Comparison of ENCODE assay signal across 17 cellular contexts in genomic region chr9:98182889-98183599, GRCh38. TPM values are rescaled to one million over a fixed set of nuclear protein-coding genes. Genes with fewer than 3 reads are reported as not detected.
DNase-seq lines count a peak whose midpoint lies in the region; ATAC-seq and TF ChIP-seq lines count a peak whose summit lies in the region.
"Had no signal": no experiment of that assay in that cellular context is flagged by ENCODE, and none has a peak within 500 bp of the region (broad histone marks: within the 10 kb centered on the region; RNA-seq: fewer than 3 reads in every experiment).

No MANE protein-coding gene starts in this region.

- TF ChIP-seq POLR2A in right lobe of liver (IDR thresholded peaks at IDR 0.05) (no peak), spleen (IDR thresholded peaks at IDR 0.05) (no peak)

- H3K9ac ChIP-seq in duodenal mucosa (ENCODE audit: low read depth in 1 of 2, low read length in 2 of 2) (peak overlapping the region in 1 of 2 donors; percentile 14), GM23248 (no peak overlapping the region)

- ATAC-seq in right lobe of liver = peak; percentile 39 to 87 (median 72)
- ATAC-seq in GM18870 (IDR thresholded peaks at IDR 0.05; ENCODE audit: unreplicated experiment) = no peak

- H3K27me3 ChIP-seq in duodenal mucosa (ENCODE audit: control insufficient read depth in 1 of 2, insufficient read depth in 2 of 2, low read length in 2 of 2) (no peaks in the 10 kb centered on the region), right lobe of liver (no peaks in the 10 kb centered on the region), spleen (replicated peaks in 1 of 7) (no peaks in the 10 kb centered on the region), GM23248 (replicated peaks; ENCODE audit: insufficient read depth) (no peaks in the 10 kb centered on the region)

- H3K36me3 ChIP-seq in duodenal mucosa (ENCODE audit: control insufficient read depth in 1 of 2, insufficient read depth in 2 of 2, low read length in 2 of 2) (peaks cover 0 to 8% of the 10 kb centered on the region in 2 donors), right lobe of liver (no peaks in the 10 kb centered on the region), spleen (no peaks in the 10 kb centered on the region), GM23248 (ENCODE audit: low read depth) (no peaks in the 10 kb centered on the region)

- TF ChIP-seq CTCF in right lobe of liver (IDR thresholded peaks at IDR 0.05) (no peak), spleen (IDR thresholded peaks at IDR 0.05 in 8 of 11, conservative IDR thresholded peaks at IDR 0.05 in 3 of 11) (no peak)

- no peaks in the 10 kb centered on the region for H3K79me2 ChIP-seq in GM23248 (ENCODE audit: insufficient read depth)

- no peaks in the 10 kb centered on the region for H3K9me3 ChIP-seq in duodenal mucosa (ENCODE audit: control insufficient read depth in 1 of 2, low read length in 2 of 2)
- H3K9me3 ChIP-seq in right lobe of liver = no peaks in the 10 kb centered on the region
- H3K9me3 ChIP-seq in spleen = no peaks in the 10 kb centered on the region
- no peaks in the 10 kb centered on the region for H3K9me3 ChIP-seq in GM23248 (ENCODE audit: low read depth)

- no peaks in the 10 kb centered on the region for H3F3A ChIP-seq in GM23248 (ENCODE audit: insufficient read depth)

- H3K4me1 ChIP-seq in duodenal mucosa (ENCODE audit: control insufficient read depth in 1 of 2, insufficient read depth in 2 of 2, low read length in 2 of 2) = peaks cover 53 to 57% of the 10 kb centered on the region in 2 donors
- peaks cover 0 to 13% (median 3%) of the 10 kb centered on the region in 4 donors for H3K4me1 ChIP-seq in right lobe of liver
- peaks cover 0 to 67% (median 22%) of the 10 kb centered on the region in 6 donors for H3K4me1 ChIP-seq in spleen
- no peaks in the 10 kb centered on the region for H3K4me1 ChIP-seq in GM23248 (ENCODE audit: insufficient read depth)

- DNase-seq in OCI-M1 (lab: John Stamatoyannopoulos, UW) (peak; percentile 77), right lobe of liver (peak in 1 of 3 donors; percentile 41), spleen (peak; percentile 38), islet precursor cell (no peak), GM23248 (no peak)
- DNase-seq: C1 segment of cervical spinal cord; DMS79; H7; HFFc6; NCI-H1105; NCI-H1694; NCI-H2081 treated with DMSO at 0.1 percent for 48 hours; NK-92 treated with Interleukin-12 subunit alpha and Interleukin-12 subunit beta, amount 100 ng/mL, for 24 hours; Right ventricle myocardium superior had no signal

- in situ Hi-C loops in GM23248 (cut with MboI) = no loop called here

- H3K4me2 ChIP-seq in GM23248 (ENCODE audit: unreplicated experiment) = no peak overlapping the region

- H3K4me3 ChIP-seq in duodenal mucosa (ENCODE audit: low read depth in 1 of 2, low read length in 2 of 2) (no peak overlapping the region), right lobe of liver (no peak overlapping the region), spleen (no peak overlapping the region), GM23248 (no peak overlapping the region)
- H3K4me3 ChIP-seq: SK-N-MC had no signal

- no peak overlapping the region for H2AFZ ChIP-seq in GM23248

- WGBS in right lobe of liver (ENCODE audit: insufficient coverage, low coverage, low lambda C conversion rate, missing lambda C conversion rate) = 24% methylated on average over 6 of the region's 9 CpGs
- WGBS in spleen, 5 donors = 87 to 96% (median 90%) methylated on average over 9 of the region's 9 CpGs
- 65 to 75% methylated on average over 9 of the region's 9 CpGs for WGBS in GM23248 (ENCODE audit: low coverage in 1 of 2, low lambda C conversion rate in 2 of 2, missing lambda C conversion rate in 2 of 2), 2 experiments

- intact Hi-C loops in right lobe of liver (cut with DNase I) = loop anchor here in 1 of 2 donors (10.0 kb wide), 1 partner anchor 48 kb away; no protein-coding TSS in a partner anchor
- intact Hi-C loops in spleen (cut with DNase I; ENCODE audit: low total_unique reads) = no loop called here

- no peaks in the 10 kb centered on the region for H4K20me1 ChIP-seq in GM23248 (ENCODE audit: insufficient read depth)

- H3K27ac ChIP-seq in duodenal mucosa (ENCODE audit: low read depth, low read length) (peak overlapping the region; percentile 57), right lobe of liver (no peak overlapping the region), spleen (no peak overlapping the region), GM23248 (no peak overlapping the region)
- H3K27ac ChIP-seq: SK-N-MC had no signal

- H3K9me2 ChIP-seq in GM23248 (ENCODE audit: insufficient read depth) = no peaks in the 10 kb centered on the region

RNA-seq across cellular contexts. Expression of gene CORO2A, which starts 9.4 kb away (rescaled TPM):
- 1 to 10 TPM in 5 of 6 experiments, under 1 TPM in 1; 0.67 to 6.2 (median 3.3) TPM for total RNA-seq in right lobe of liver
- 10 to 100 TPM in 1 of 7 donors, 1 to 10 TPM in 6; 5.1 to 11.0 (median 6.8) TPM for total RNA-seq in spleen
- 1 to 10 TPM; 1.3 to 2.2 (median 1.7) TPM for polyA plus RNA-seq in spleen
- 0.86 and 1.5 TPM in 2 replicates for total RNA-seq in GM23248 (2014; rRNA removed; shearing (Covaris generic))
- 1.3 and 1.5 TPM in 2 replicates for polyA plus RNA-seq in GM23248 (2016; fragmentation: Nextera tagmentation; extraction: Ambion mirVana)

Comparison
In these comparisons a context has a peak if more than half of its experiments do, and no peak if none do; other contexts are left out.
1. DNase-seq: peak in OCI-M1 (single experiment) and spleen (single experiment); none in islet precursor cell (single experiment) and GM23248 (single experiment).